8 cellular contexts compared by ENCODE assay signal in the genomic region with DNA sequence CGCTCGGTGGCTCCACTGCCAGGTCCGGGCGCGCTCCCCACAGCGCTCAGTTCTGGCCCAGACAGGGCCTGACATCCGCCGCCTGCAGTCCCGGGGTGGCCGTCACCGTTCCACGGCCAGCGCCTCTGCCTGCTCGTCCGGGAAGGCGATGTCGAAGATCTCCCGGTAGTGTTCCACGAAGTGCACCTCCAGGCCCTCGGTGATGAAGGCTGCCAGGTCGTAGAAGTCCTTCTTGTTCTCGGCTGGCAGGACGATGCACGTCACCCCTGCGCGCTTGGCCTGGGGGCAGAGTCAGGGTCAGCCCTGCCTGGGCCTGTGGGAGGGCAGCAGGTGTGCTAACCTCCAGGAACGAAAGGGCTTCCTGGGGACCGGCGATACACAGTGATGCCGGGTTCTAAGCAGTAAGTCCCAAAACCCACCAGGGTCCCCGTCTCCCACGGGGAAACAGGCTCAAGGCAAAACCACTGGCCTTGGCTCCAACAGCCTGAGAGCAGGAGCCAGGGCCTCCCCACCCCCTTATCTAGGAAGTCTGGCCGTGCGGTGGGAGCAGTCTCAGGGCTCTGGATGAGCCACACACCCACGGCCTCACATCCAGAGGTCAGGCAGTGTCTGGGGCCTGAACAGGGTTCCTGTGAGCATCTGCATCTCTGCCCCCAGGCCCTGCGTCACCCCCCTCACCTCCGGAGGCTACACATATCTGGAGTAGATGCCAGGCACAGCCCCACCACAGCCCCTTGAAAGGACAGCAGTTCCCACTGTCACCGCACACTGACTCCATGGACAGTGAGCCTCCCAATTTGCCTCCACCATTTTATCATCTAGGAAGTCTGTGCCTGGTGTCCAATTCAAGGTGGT. TPM values are rescaled to one million over a fixed set of nuclear protein-coding genes. Genes with fewer than 3 reads are reported as not detected.
DNase-seq lines count a peak whose midpoint lies in the region; ATAC-seq, FAIRE-seq and TF ChIP-seq lines count a peak whose summit lies in the region.

No MANE protein-coding gene starts in this region.

- intact Hi-C loops in CD14-positive monocyte (cut with micrococcal nuclease), result loop anchor here (2.0 kb wide), 3 partner anchors 27 to 99 kb away; a partner anchor contains a TSS
- intact Hi-C loops in MCF 10A (cut with micrococcal nuclease), result loop anchor here (10.0 kb wide), 1 partner anchor 103 kb away; a partner anchor contains a TSS

- BruUV-seq in MCF 10A (replicated peaks; lab: Mats Ljungman, UMichigan), result no TSS peak

- POLR2A ChIA-PET in MCF 10A (lab: Yijun Ruan, JAX), result interaction anchor here (0.9 to 3.8 kb wide), 6 partner anchors 13 to 112 kb away, joined by 3 to 119 read pairs (median 8); a partner anchor contains a TSS

- CTCF ChIA-PET in MCF 10A (lab: Yijun Ruan, JAX), result interaction anchor here (0.6 to 4.0 kb wide), 3 partner anchors 17 to 27 kb away, joined by 3 to 43 read pairs (median 4); a partner anchor contains a TSS

- TF ChIP-seq CTCF in CD14-positive monocyte (IDR thresholded peaks at IDR 0.05), result no peak
- no peak for TF ChIP-seq CTCF in MCF 10A (IDR thresholded peaks at IDR 0.05; ENCODE audit: unreplicated experiment)
- TF ChIP-seq CTCF in neural crest cell (conservative IDR thresholded peaks at IDR 0.05), result no peak

- H3K9me3 ChIP-seq in KOPT-K1 (ENCODE audit: insufficient read depth, low read length, poor library complexity, severe bottlenecking), result no peaks in the 10 kb centered on the region

- peak overlapping the region in 1 of 2 donors; percentile 93 for H3K4me3 Mint-ChIP-seq in CD14-positive monocyte
- peak overlapping the region; percentile 92 for H3K4me3 Mint-ChIP-seq in MCF 10A (ENCODE audit: unreplicated experiment)
- H3K4me3 Mint-ChIP-seq in neural crest cell, result peak overlapping the region; percentile 99

- peaks cover 23% of the 10 kb centered on the region for H3K4me1 Mint-ChIP-seq in CD14-positive monocyte
- no peaks in the 10 kb centered on the region for H3K4me1 Mint-ChIP-seq in MCF 10A (ENCODE audit: insufficient read depth, unreplicated experiment)
- H3K4me1 Mint-ChIP-seq in neural crest cell, result peaks cover 22% of the 10 kb centered on the region

- peak overlapping the region; percentile 94 for H3K27ac ChIP-seq in KOPT-K1 (ENCODE audit: low read depth, low read length, poor library complexity, severe bottlenecking)

- H3K36me3 ChIP-seq in KOPT-K1 (ENCODE audit: insufficient read depth, low read length), result peaks cover 64% of the 10 kb centered on the region

- peaks cover 0 to 4% (median 0%) of the 10 kb centered on the region in 3 donors for H3K27me3 Mint-ChIP-seq in CD14-positive monocyte (ENCODE audit: low read depth in 3 of 3)
- H3K27me3 Mint-ChIP-seq in MCF 10A (ENCODE audit: insufficient read depth, unreplicated experiment), result no peaks in the 10 kb centered on the region
- peaks cover 25% of the 10 kb centered on the region for H3K27me3 Mint-ChIP-seq in neural crest cell (ENCODE audit: low read depth)

- FAIRE-seq in urothelium cell line (lab: Jason Lieb, UNC), result no peak

- ATAC-seq in GM19328 (IDR thresholded peaks at IDR 0.05; ENCODE audit: unreplicated experiment) (no peak), GM21390 (IDR thresholded peaks at IDR 0.05; ENCODE audit: unreplicated experiment) (no peak)

- H3K27ac Mint-ChIP-seq in CD14-positive monocyte (peak overlapping the region in 5 of 7 donors; percentile 16 to 81 (median 54)), MCF 10A (ENCODE audit: low read depth, unreplicated experiment) (no peak overlapping the region), neural crest cell (ENCODE audit: unreplicated experiment) (peak overlapping the region; percentile 71)

- peaks cover 0 to 8% (median 0%) of the 10 kb centered on the region in 7 donors for H3K9me3 Mint-ChIP-seq in CD14-positive monocyte
- no peaks in the 10 kb centered on the region for H3K9me3 Mint-ChIP-seq in MCF 10A (ENCODE audit: unreplicated experiment)
- peaks cover 2% of the 10 kb centered on the region for H3K9me3 Mint-ChIP-seq in neural crest cell

- peaks cover 31 to 48% of the 10 kb centered on the region in 2 donors for H3K36me3 Mint-ChIP-seq in CD14-positive monocyte
- peaks cover 71% of the 10 kb centered on the region for H3K36me3 Mint-ChIP-seq in MCF 10A (ENCODE audit: insufficient read depth, unreplicated experiment)
- peaks cover 18% of the 10 kb centered on the region for H3K36me3 Mint-ChIP-seq in neural crest cell (ENCODE audit: low read depth)

- no peak for DNase-seq in CD14-positive monocyte (ENCODE audit: low spot score)
- peak; percentile 39 for DNase-seq in MCF 10A (ENCODE audit: unreplicated experiment)
- no peak for DNase-seq in neural crest cell (ENCODE audit: low read depth, low spot score)
- no peak for DNase-seq in NCI-H2171 (lab: John Stamatoyannopoulos, UW)
- DNase-seq in urothelium cell line (ENCODE audit: low spot score), result no peak

RNA-seq across cellular contexts. Expression of a gene that starts 2.1 kb away (rescaled TPM):
- polyA plus RNA-seq in CD14-positive monocyte, result 100 to 1,000 TPM; 627 to 708 TPM
- total RNA-seq in MCF 10A (2022) (1,569 and 1,807 TPM in 2 replicates), neural crest cell (1,029 and 1,097 TPM in 2 replicates)

RNA-seq across cellular contexts. Expression of a gene that starts 11.3 kb away (rescaled TPM):
- polyA plus RNA-seq in CD14-positive monocyte, result 1 to 10 TPM; 1.9 to 2.4 TPM
- total RNA-seq in MCF 10A (2022) (4.1 and 5.5 TPM in 2 replicates), neural crest cell (16.0 and 21.7 TPM in 2 replicates)

RNA-seq across cellular contexts. Expression of a gene that starts 11.8 kb away (rescaled TPM):
- polyA plus RNA-seq in CD14-positive monocyte, result 10 to 100 TPM; 78.6 to 82.7 TPM
- total RNA-seq in MCF 10A (2022) (51.5 and 73.0 TPM in 2 replicates), neural crest cell (23.2 and 25.6 TPM in 2 replicates)

RNA-seq across cellular contexts. Expression of a gene that starts 27.8 kb away (rescaled TPM):
- 10 to 100 TPM; 12.1 to 13.8 TPM for polyA plus RNA-seq in CD14-positive monocyte
- 219 and 254 TPM in 2 replicates for total RNA-seq in MCF 10A (2022)
- 89.9 and 93.2 TPM in 2 replicates for total RNA-seq in neural crest cell

RNA-seq across cellular contexts. Expression of a gene that starts 28.3 kb away (rescaled TPM):
- polyA plus RNA-seq in CD14-positive monocyte, result not detected
- total RNA-seq in MCF 10A (2022) (not detected in 2 replicates), neural crest cell (not detected in 2 replicates)
